32 cellular contexts compared by ENCODE assay signal in genomic region chr1:17558541-17558940, GRCh38. TPM values are rescaled to one million over a fixed set of nuclear protein-coding genes. Genes with fewer than 3 reads are reported as not detected.
DNase-seq lines count a peak whose midpoint lies in the region; ATAC-seq and TF ChIP-seq lines count a peak whose summit lies in the region.
"Had no signal": no experiment of that assay in that cellular context is flagged by ENCODE, and none has a peak within 500 bp of the region (broad histone marks: within the 10 kb centered on the region; RNA-seq: fewer than 3 reads in every experiment).

No MANE protein-coding gene starts in this region.

- peak overlapping the region; percentile 46; the same call in 1 of the 2 replicates for H3K27ac Mint-ChIP-seq in WTC11
- H3K27ac Mint-ChIP-seq: activated CD4-positive, alpha-beta T cell treated with anti-CD3 and anti-CD28 coated beads, Interleukin-2, amount 10 ng/mL, durations not matched to agents 24 days and 14 days; activated naive CD4-positive, alpha-beta T cell treated with anti-CD3 and anti-CD28 coated beads, Interleukin-2, amount 50 U/mL, for 24 hours; CD4-positive, alpha-beta memory T cell; effector memory CD8-positive, alpha-beta T cell; neural progenitor cell had no signal

- no peak for TF ChIP-seq CTCF in WTC11 (IDR thresholded peaks at IDR 0.05)
- no peak for TF ChIP-seq CTCF in gastroesophageal sphincter (IDR thresholded peaks at IDR 0.05)

- no peak overlapping the region for H3K4me3 Mint-ChIP-seq in WTC11
- H3K4me3 Mint-ChIP-seq: activated CD4-positive, alpha-beta T cell treated with anti-CD3 and anti-CD28 coated beads, Interleukin-2, amount 10 ng/mL, durations not matched to agents 24 days and 14 days; activated naive CD4-positive, alpha-beta T cell treated with anti-CD3 and anti-CD28 coated beads, Interleukin-2, amount 50 U/mL, for 24 hours; CD4-positive, alpha-beta memory T cell; effector memory CD8-positive, alpha-beta T cell; IgD-negative memory B cell; neural progenitor cell had no signal

- H3K9ac ChIP-seq in GM23248 (no peak overlapping the region), stomach smooth muscle (ENCODE audit: low read length in 2 of 2) (no peak overlapping the region)
- H3K9ac ChIP-seq: neural progenitor cell had no signal

- CTCF ChIA-PET in WTC11 (lab: Charles Lee): interaction anchor here (0.8 to 3.6 kb wide), 7 partner anchors 9 to 81 kb away, joined by 3 to 28 read pairs (median 4); no protein-coding TSS in a partner anchor

- peak; percentile 10; the same call in 1 of the 2 replicates for ATAC-seq in WTC11
- ATAC-seq in gastroesophageal sphincter: no peak
- ATAC-seq in HG03354 (IDR thresholded peaks at IDR 0.05; ENCODE audit: poor library complexity, severe bottlenecking, unreplicated experiment): no peak
- no peak for ATAC-seq in left ventricle myocardium superior
- ATAC-seq: effector memory CD8-positive, alpha-beta T cell; gastrocnemius medialis; left cardiac atrium; right cardiac atrium had no signal

- peaks cover 14% of the 10 kb centered on the region for H3F3A ChIP-seq in GM23248 (ENCODE audit: insufficient read depth)

- H3K9me2 ChIP-seq in GM23248 (ENCODE audit: insufficient read depth): no peaks in the 10 kb centered on the region

- H3K36me3 Mint-ChIP-seq in WTC11: no peaks in the 10 kb centered on the region
- H3K36me3 Mint-ChIP-seq: activated naive CD4-positive, alpha-beta T cell treated with anti-CD3 and anti-CD28 coated beads, Interleukin-2, amount 50 U/mL, for 24 hours; CD4-positive, alpha-beta memory T cell; IgD-negative memory B cell; neural progenitor cell had no signal

- no peak for TF ChIP-seq POLR2A in gastroesophageal sphincter (IDR thresholded peaks at IDR 0.05)

- DNase-seq in GM23248 (peak; percentile 53), WTC11 (ENCODE audit: low spot score) (no peak), DMS 273 treated with DMSO at 0.1 percent for 48 hours (lab: John Stamatoyannopoulos, UW) (no peak), NCI-H1048 (lab: John Stamatoyannopoulos, UW) (no peak), left ventricle myocardium superior (no peak)
- DNase-seq: activated CD4-positive, alpha-beta T cell treated with anti-CD3 and anti-CD28 coated beads, Interleukin-2, amount 10 ng/mL, durations not matched to agents 24 days and 14 days; AML-193; CD4-positive, alpha-beta memory T cell; cortex of kidney; effector memory CD8-positive, alpha-beta T cell; erythroblast; gastrocnemius medialis; H7; hippocampal formation; left cardiac atrium; NCI-H1694; RPMI8226; SJCRH30; stimulated activated CD4-positive, alpha-beta T cell treated with anti-CD3 and anti-CD28 coated beads, Interleukin-1b, Interleukin-23, amount 100 ng/mL, for 48 hours; stimulated activated naive CD4-positive, alpha-beta T cell treated with Interleukin-2 at 50 U/mL for 16 hours; SW 1271; T-helper 9 cell; WERI-Rb-1 had no signal

- H3K9me3 ChIP-seq in GM23248 (ENCODE audit: low read depth) (no peaks in the 10 kb centered on the region), gastroesophageal sphincter (no peaks in the 10 kb centered on the region), stomach smooth muscle (ENCODE audit: control insufficient read depth in 2 of 2, low read length in 2 of 2) (no peaks in the 10 kb centered on the region)
- H3K9me3 ChIP-seq: gastrocnemius medialis, SJCRH30 had no signal

- H3K4me1 Mint-ChIP-seq in WTC11: peaks cover 92% of the 10 kb centered on the region
- H3K4me1 Mint-ChIP-seq: activated CD4-positive, alpha-beta T cell treated with anti-CD3 and anti-CD28 coated beads, Interleukin-2, amount 10 ng/mL, durations not matched to agents 24 days and 14 days; activated naive CD4-positive, alpha-beta T cell treated with anti-CD3 and anti-CD28 coated beads, Interleukin-2, amount 50 U/mL, for 24 hours; CD4-positive, alpha-beta memory T cell; IgD-negative memory B cell had no signal

- no peaks in the 10 kb centered on the region for H3K9me3 Mint-ChIP-seq in WTC11
- H3K9me3 Mint-ChIP-seq: activated CD4-positive, alpha-beta T cell treated with anti-CD3 and anti-CD28 coated beads, Interleukin-2, amount 10 ng/mL, durations not matched to agents 24 days and 14 days; activated naive CD4-positive, alpha-beta T cell treated with anti-CD3 and anti-CD28 coated beads, Interleukin-2, amount 50 U/mL, for 24 hours; CD4-positive, alpha-beta memory T cell; effector memory CD8-positive, alpha-beta T cell; IgD-negative memory B cell; neural progenitor cell had no signal

- H3K4me1 ChIP-seq in GM23248 (ENCODE audit: insufficient read depth) (peaks cover 43% of the 10 kb centered on the region), gastroesophageal sphincter (peaks cover 7 to 91% (median 39%) of the 10 kb centered on the region in 3 donors), stomach smooth muscle (ENCODE audit: control insufficient read depth, insufficient read depth, low read length) (peaks cover 51% of the 10 kb centered on the region)
- H3K4me1 ChIP-seq: SJCRH30 had no signal

- H3K79me2 ChIP-seq in GM23248 (ENCODE audit: insufficient read depth): peaks cover 76% of the 10 kb centered on the region

- no peak overlapping the region for H3K4me3 ChIP-seq in GM23248
- no peak overlapping the region for H3K4me3 ChIP-seq in gastroesophageal sphincter
- H3K4me3 ChIP-seq in stomach smooth muscle (ENCODE audit: low read length in 2 of 2): no peak overlapping the region
- H3K4me3 ChIP-seq: cardiac muscle cell, gastrocnemius medialis, neural progenitor cell, SJCRH30 had no signal

- H3K27me3 ChIP-seq in GM23248 (replicated peaks; ENCODE audit: insufficient read depth): no peaks in the 10 kb centered on the region
- H3K27me3 ChIP-seq in gastroesophageal sphincter: no peaks in the 10 kb centered on the region
- H3K27me3 ChIP-seq in stomach smooth muscle (ENCODE audit: control insufficient read depth in 1 of 2, insufficient read depth in 2 of 2, low read length in 2 of 2): no peaks in the 10 kb centered on the region
- H3K27me3 ChIP-seq: cardiac muscle cell, gastrocnemius medialis, neural progenitor cell, SJCRH30 had no signal

- TF ChIP-seq EP300 in gastroesophageal sphincter (IDR thresholded peaks at IDR 0.05): no peak

- no peak overlapping the region for H2AFZ ChIP-seq in GM23248
- H2AFZ ChIP-seq: neural progenitor cell had no signal

- H3K27ac ChIP-seq in GM23248: no peak overlapping the region
- H3K27ac ChIP-seq in gastroesophageal sphincter: peak overlapping the region; percentile 92 to 97 (median 96)
- peak overlapping the region; percentile 95 for H3K27ac ChIP-seq in stomach smooth muscle (ENCODE audit: low read length)
- H3K27ac ChIP-seq: cardiac muscle cell, neural progenitor cell, SJCRH30, WERI-Rb-1 had no signal

- in situ Hi-C loops in GM23248 (cut with MboI): no loop called here

- no peak overlapping the region for H3K4me2 ChIP-seq in GM23248 (ENCODE audit: unreplicated experiment)
- H3K4me2 ChIP-seq: neural progenitor cell had no signal

- H3K36me3 ChIP-seq in GM23248 (ENCODE audit: low read depth) (no peaks in the 10 kb centered on the region), gastroesophageal sphincter (no peaks in the 10 kb centered on the region), stomach smooth muscle (ENCODE audit: control insufficient read depth in 2 of 2, insufficient read depth in 2 of 2, low read length in 2 of 2) (no peaks in the 10 kb centered on the region)
- H3K36me3 ChIP-seq: cardiac muscle cell, gastrocnemius medialis, neural progenitor cell, SJCRH30 had no signal

- no peaks in the 10 kb centered on the region for H3K27me3 Mint-ChIP-seq in WTC11 (ENCODE audit: low read depth)
- H3K27me3 Mint-ChIP-seq: activated CD4-positive, alpha-beta T cell treated with anti-CD3 and anti-CD28 coated beads, Interleukin-2, amount 10 ng/mL, durations not matched to agents 24 days and 14 days; activated naive CD4-positive, alpha-beta T cell treated with anti-CD3 and anti-CD28 coated beads, Interleukin-2, amount 50 U/mL, for 24 hours had no signal

- intact Hi-C loops in left ventricle myocardium superior (cut with micrococcal nuclease): no loop called here

- H4K20me1 ChIP-seq in GM23248 (ENCODE audit: insufficient read depth): no peaks in the 10 kb centered on the region

- POLR2A ChIA-PET in WTC11 (lab: Charles Lee): interaction anchor here (0.8 to 1.6 kb wide), 2 partner anchors 8 to 29 kb away, joined by 3 read pairs; no protein-coding TSS in a partner anchor

- WGBS in GM23248 (ENCODE audit: low coverage in 1 of 2, low lambda C conversion rate in 2 of 2, missing lambda C conversion rate in 2 of 2), 2 experiments: 60 to 67% methylated on average over 3 of the region's 3 CpGs
- 80% methylated on average over 1 of the region's 3 CpGs; no CpG with 5 or more reads in 1 of the 2 donors for WGBS in gastroesophageal sphincter (ENCODE audit: low coverage in 1 of 2), 2 donors

TF ChIP-seq in WTC11, 78 proteins besides CTCF, POLR2A, EP300 and RAD21 (continues in another document):
- TF ChIP-seq NFATC4 (CRISPR knock-in tag; IDR thresholded peaks at IDR 0.05): no peak
- no peak for TF ChIP-seq ZNF219 (CRISPR knock-in tag; IDR thresholded peaks at IDR 0.05; ENCODE audit: borderline replicate concordance)
- no peak for TF ChIP-seq JUN (CRISPR knock-in tag; IDR thresholded peaks at IDR 0.05)
- no peak for TF ChIP-seq CREM (CRISPR knock-in tag; IDR thresholded peaks at IDR 0.05)
- no peak for TF ChIP-seq GTF2I (CRISPR knock-in tag; conservative IDR thresholded peaks at IDR 0.05)
- TF ChIP-seq ZNF671 (CRISPR knock-in tag; IDR thresholded peaks at IDR 0.05): no peak
- no peak for TF ChIP-seq ZNF263 (CRISPR knock-in tag; IDR thresholded peaks at IDR 0.05; ENCODE audit: low read depth)
- TF ChIP-seq FOXJ3 (CRISPR knock-in tag; IDR thresholded peaks at IDR 0.05; ENCODE audit: borderline replicate concordance): no peak
- TF ChIP-seq NR1H2 (CRISPR knock-in tag; IDR thresholded peaks at IDR 0.05): no peak
- no peak for TF ChIP-seq HMGXB4 (CRISPR knock-in tag; IDR thresholded peaks at IDR 0.05)
- TF ChIP-seq ZNF423 (CRISPR knock-in tag; IDR thresholded peaks at IDR 0.05): no peak

RNA-seq across cellular contexts. Expression of gene ARHGEF10L, which starts 19.0 kb away (rescaled TPM):
- total RNA-seq in GM23248 (2014; rRNA removed; shearing (Covaris generic)): 16.1 and 19.3 TPM in 2 replicates
- 6.0 TPM in 2 replicates for polyA plus RNA-seq in GM23248 (2016; fragmentation: Nextera tagmentation; extraction: Ambion mirVana)
- 32.4 to 34.6 TPM (median 34.4 TPM) in 3 replicates for total RNA-seq in WTC11 (2021)
- 10 to 100 TPM; 50.9 to 97.0 (median 80.3) TPM for total RNA-seq in gastroesophageal sphincter
- 54.9 TPM for total RNA-seq in left ventricle myocardium superior
- total RNA-seq: activated CD4-positive, alpha-beta T cell treated with anti-CD3 and anti-CD28 coated beads, Interleukin-2, amount 10 ng/mL, durations not matched to agents 24 days and 14 days; activated CD8-positive, alpha-beta memory T cell treated with anti-CD3 and anti-CD28 coated beads for 36 hours had no signal
- polyA plus RNA-seq: CD4-positive, alpha-beta memory T cell; IgD-negative memory B cell had no signal
